Comparison of ENCODE assay signal across 32 cellular contexts in the genomic region with DNA sequence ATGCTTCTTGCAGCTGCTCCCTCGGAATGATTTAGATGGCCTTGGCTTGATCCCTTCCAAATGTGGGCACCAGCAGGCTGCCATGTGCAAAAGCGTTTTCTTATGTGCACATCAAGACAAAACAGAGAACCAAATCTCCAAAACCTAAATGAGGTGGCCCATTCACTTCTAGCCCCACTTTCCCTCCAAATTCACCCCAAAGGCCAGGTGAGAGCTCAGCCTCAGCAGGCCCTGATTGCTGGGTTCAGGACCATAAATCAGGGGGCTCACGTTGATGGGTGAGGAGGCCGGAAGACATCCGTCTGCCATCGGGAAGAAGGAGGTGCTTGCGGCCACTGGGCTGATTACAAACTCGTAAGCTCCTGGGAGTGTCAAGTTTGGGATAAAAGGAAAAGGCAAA.
"Had no signal": no experiment of that assay in that cellular context is flagged by ENCODE, and none has a peak within 500 bp of the region (broad histone marks: within the 10 kb centered on the region; RNA-seq: fewer than 3 reads in every experiment).

No MANE protein-coding gene starts in this region.

- H3K4me3 Mint-ChIP-seq: effector memory CD8-positive, alpha-beta T cell; immature natural killer cell; memory B cell; naive B cell; natural killer cell treated with Interleukin-12 subunit alpha and Interleukin-12 subunit beta and Interleukin-15 and Interleukin-18, amount 100 ng/mL, for 72 hours; stimulated activated naive CD8-positive, alpha-beta T cell treated with anti-CD3 and anti-CD28 coated beads, Interleukin-15, amount 100 ng/mL, for 72 hours had no signal

- H3K4me2 ChIP-seq: smooth muscle cell had no signal

- H3K4me1 Mint-ChIP-seq: immature natural killer cell; memory B cell; naive B cell; stimulated activated naive CD8-positive, alpha-beta T cell treated with anti-CD3 and anti-CD28 coated beads, Interleukin-15, amount 100 ng/mL, for 72 hours had no signal

- H3K27ac Mint-ChIP-seq: effector memory CD8-positive, alpha-beta T cell; immature natural killer cell; memory B cell; naive B cell; natural killer cell treated with Interleukin-12 subunit alpha and Interleukin-12 subunit beta and Interleukin-15 and Interleukin-18, amount 100 ng/mL, for 72 hours; stimulated activated naive CD8-positive, alpha-beta T cell treated with anti-CD3 and anti-CD28 coated beads, Interleukin-15, amount 100 ng/mL, for 72 hours had no signal

- H3K9me3 ChIP-seq: esophagus squamous epithelium, heart right ventricle, mucosa of descending colon, ovary, right lobe of liver, thyroid gland had no signal

- H3K36me3 ChIP-seq: esophagus squamous epithelium, heart right ventricle, ovary, right lobe of liver, thyroid gland had no signal

- H3K27me3 ChIP-seq: ovary, right lobe of liver, thyroid gland had no signal

- H3K4me1 ChIP-seq: esophagus squamous epithelium, heart right ventricle, right lobe of liver, thyroid gland had no signal

- H3K36me3 Mint-ChIP-seq: immature natural killer cell; memory B cell; naive B cell; natural killer cell treated with Interleukin-12 subunit alpha and Interleukin-12 subunit beta and Interleukin-15 and Interleukin-18, amount 100 ng/mL, for 72 hours had no signal

- H3K27me3 Mint-ChIP-seq: stimulated activated naive CD8-positive, alpha-beta T cell treated with anti-CD3 and anti-CD28 coated beads, Interleukin-15, amount 100 ng/mL, for 72 hours had no signal

- H3K9me3 Mint-ChIP-seq: effector memory CD8-positive, alpha-beta T cell; immature natural killer cell; stimulated activated naive CD8-positive, alpha-beta T cell treated with anti-CD3 and anti-CD28 coated beads, Interleukin-15, amount 100 ng/mL, for 72 hours had no signal

- DNase-seq: dermis blood vessel endothelial cell; effector memory CD8-positive, alpha-beta T cell; erythroblast; esophagus squamous epithelium; foreskin melanocyte; glutamatergic neuron; heart right ventricle; hippocampal formation; immature natural killer cell; islet precursor cell; kidney glomerular epithelial cell; left colon; mucosa of descending colon; naive B cell; nucleus accumbens; ovary; posterior cingulate gyrus; retina; right lobe of liver; stimulated activated CD4-positive, alpha-beta T cell treated with anti-CD3 and anti-CD28 coated beads, Interleukin-12 subunit alpha, Interleukin-12 subunit beta, amount 100 ng/mL, for 4 hours; stimulated activated CD4-positive, alpha-beta T cell treated with anti-CD3 and anti-CD28 coated beads, Interleukin-1b, Interleukin-23, amount 100 ng/mL, for 48 hours; stimulated activated CD4-positive, alpha-beta T cell treated with anti-CD3 and anti-CD28 coated beads, Interleukin-4, amount 100 ng/mL, for 1 hour; stimulated activated CD8-positive, alpha-beta memory T cell treated with anti-CD3 and anti-CD28 coated beads, Interleukin-4, amount 100 ng/mL, for 48 hours; stimulated activated naive CD4-positive, alpha-beta T cell; stimulated activated naive CD8-positive, alpha-beta T cell treated with anti-CD3 and anti-CD28 coated beads, Interleukin-15, amount 100 ng/mL, for 72 hours; thyroid gland; trophoblast cell had no signal

- H3K27ac ChIP-seq: coronary artery, esophagus squamous epithelium, heart right ventricle, ovary, right lobe of liver, thyroid gland had no signal

- H3K4me3 ChIP-seq: coronary artery, esophagus squamous epithelium, heart right ventricle, lung, mucosa of descending colon, ovary, right lobe of liver, smooth muscle cell, thyroid gland had no signal
